ENCODE assay signal across 9 cellular contexts in genomic region chr16:4309833-4310266, GRCh38. TPM values are rescaled to one million over a fixed set of nuclear protein-coding genes. Genes with fewer than 3 reads are reported as not detected.
DNase-seq lines count a peak whose midpoint lies in the region; ATAC-seq and TF ChIP-seq lines count a peak whose summit lies in the region.
"Had no signal": no experiment of that assay in that cellular context is flagged by ENCODE, and none has a peak within 500 bp of the region (broad histone marks: within the 10 kb centered on the region; RNA-seq: fewer than 3 reads in every experiment).

No MANE protein-coding gene starts in this region.

- peaks cover 8% of the 10 kb centered on the region for H3K79me2 ChIP-seq in osteoblast (ENCODE audit: insufficient read depth, low read length)

- no peaks in the 10 kb centered on the region for H3K36me3 ChIP-seq in osteoblast (ENCODE audit: insufficient read depth, low read length)

- no peaks in the 10 kb centered on the region for H3K27me3 ChIP-seq in osteoblast (ENCODE audit: insufficient read depth, low read length)

- H3K36me3 Mint-ChIP-seq in activated T-cell treated with anti-CD3 and anti-CD28 coated beads, Interleukin-2, amount 50 U/mL, for 4 hours (ENCODE audit: insufficient read depth), result peaks cover 4% of the 10 kb centered on the region

- H2AFZ ChIP-seq in osteoblast (ENCODE audit: low read length), result peak overlapping the region; percentile 77

- H3K9me3 ChIP-seq in osteoblast (ENCODE audit: low read depth, low read length), result no peaks in the 10 kb centered on the region
- H3K9me3 ChIP-seq: Caco-2 had no signal

- no peak overlapping the region for H3K4me2 ChIP-seq in osteoblast (ENCODE audit: insufficient read depth, low read length)

- H3K27ac ChIP-seq in osteoblast (ENCODE audit: low read depth, low read length), result peak overlapping the region; percentile 54

- no peaks in the 10 kb centered on the region for H3K9me3 Mint-ChIP-seq in activated T-cell treated with anti-CD3 and anti-CD28 coated beads, Interleukin-2, amount 50 U/mL, for 4 hours

- TF ChIP-seq CTCF in foreskin fibroblast (IDR thresholded peaks at IDR 0.05; ENCODE audit: low read depth, low read length) (peak; percentile 61), osteoblast (IDR thresholded peaks at IDR 0.05; ENCODE audit: extremely low read depth, low read depth, low read length) (peak; percentile 67)

- no peaks in the 10 kb centered on the region for H4K20me1 ChIP-seq in osteoblast (ENCODE audit: insufficient read depth, low read length)

- DNase-seq in NCI-H345 (lab: John Stamatoyannopoulos, UW), result peak; percentile 56
- DNase-seq in NCI-H345 treated with DMSO at 0.1 percent for 48 hours (lab: John Stamatoyannopoulos, UW; ENCODE audit: unreplicated experiment), result no peak
- DNase-seq in NCI-H82 treated with DMSO at 0.1 percent for 48 hours (lab: John Stamatoyannopoulos, UW; ENCODE audit: unreplicated experiment), result peak; percentile 33
- DNase-seq in activated T-cell treated with anti-CD3 and anti-CD28 coated beads, Interleukin-2, amount 50 U/mL, for 4 hours, result peak; percentile 50
- DNase-seq in foreskin fibroblast, result peak; percentile 72 to 89
- peak; percentile 98 for DNase-seq in osteoblast (ENCODE audit: insufficient read length, low spot score, missing footprints)

- peaks cover 11% of the 10 kb centered on the region for H3K27me3 Mint-ChIP-seq in activated T-cell treated with anti-CD3 and anti-CD28 coated beads, Interleukin-2, amount 50 U/mL, for 4 hours (ENCODE audit: low read depth)

- no peak for ATAC-seq in activated T-cell treated with anti-CD3 and anti-CD28 coated beads, Interleukin-2, amount 50 U/mL, for 4 hours
- ATAC-seq in HG03025 (IDR thresholded peaks at IDR 0.05; ENCODE audit: low FRiP score, unreplicated experiment) (no peak), HG02571 (IDR thresholded peaks at IDR 0.05; ENCODE audit: unreplicated experiment) (no peak)

- peaks cover 39% of the 10 kb centered on the region for H3K4me1 Mint-ChIP-seq in activated T-cell treated with anti-CD3 and anti-CD28 coated beads, Interleukin-2, amount 50 U/mL, for 4 hours (ENCODE audit: low read depth)

- H3K4me3 ChIP-seq in foreskin fibroblast (ENCODE audit: low read depth in 1 of 2, low read length in 2 of 2) (no peak overlapping the region), osteoblast (ENCODE audit: insufficient read depth, low read length) (no peak overlapping the region)

- peaks cover 11% of the 10 kb centered on the region for H3K4me1 ChIP-seq in osteoblast (ENCODE audit: insufficient read depth, low read length)

- H3K4me3 Mint-ChIP-seq in activated T-cell treated with anti-CD3 and anti-CD28 coated beads, Interleukin-2, amount 50 U/mL, for 4 hours, result no peak overlapping the region

RNA-seq across cellular contexts. Expression of gene GLIS2, which starts 6.0 kb away (rescaled TPM):
- under 1 TPM; 0.11 to 0.19 (median 0.13) TPM for total RNA-seq in activated T-cell treated with anti-CD3 and anti-CD28 coated beads, Interleukin-2, amount 50 U/mL, for 4 hours
- total RNA-seq in osteoblast, result 5.0 and 5.4 TPM in 2 replicates

RNA-seq across cellular contexts. Expression of gene TFAP4, which starts 37.0 kb away (rescaled TPM):
- total RNA-seq in activated T-cell treated with anti-CD3 and anti-CD28 coated beads, Interleukin-2, amount 50 U/mL, for 4 hours, result 10 to 100 TPM; 61.3 to 77.9 (median 65.5) TPM
- total RNA-seq in osteoblast, result 6.5 and 9.1 TPM in 2 replicates

RNA-seq across cellular contexts. Expression of gene PAM16, which starts 41.3 kb away (rescaled TPM):
- total RNA-seq in activated T-cell treated with anti-CD3 and anti-CD28 coated beads, Interleukin-2, amount 50 U/mL, for 4 hours, result 100 to 1,000 TPM; 112 to 131 (median 125) TPM
- total RNA-seq in osteoblast, result 17.4 and 18.6 TPM in 2 replicates
